ENCODE assay signal across 8 cellular contexts in the genomic region with DNA sequence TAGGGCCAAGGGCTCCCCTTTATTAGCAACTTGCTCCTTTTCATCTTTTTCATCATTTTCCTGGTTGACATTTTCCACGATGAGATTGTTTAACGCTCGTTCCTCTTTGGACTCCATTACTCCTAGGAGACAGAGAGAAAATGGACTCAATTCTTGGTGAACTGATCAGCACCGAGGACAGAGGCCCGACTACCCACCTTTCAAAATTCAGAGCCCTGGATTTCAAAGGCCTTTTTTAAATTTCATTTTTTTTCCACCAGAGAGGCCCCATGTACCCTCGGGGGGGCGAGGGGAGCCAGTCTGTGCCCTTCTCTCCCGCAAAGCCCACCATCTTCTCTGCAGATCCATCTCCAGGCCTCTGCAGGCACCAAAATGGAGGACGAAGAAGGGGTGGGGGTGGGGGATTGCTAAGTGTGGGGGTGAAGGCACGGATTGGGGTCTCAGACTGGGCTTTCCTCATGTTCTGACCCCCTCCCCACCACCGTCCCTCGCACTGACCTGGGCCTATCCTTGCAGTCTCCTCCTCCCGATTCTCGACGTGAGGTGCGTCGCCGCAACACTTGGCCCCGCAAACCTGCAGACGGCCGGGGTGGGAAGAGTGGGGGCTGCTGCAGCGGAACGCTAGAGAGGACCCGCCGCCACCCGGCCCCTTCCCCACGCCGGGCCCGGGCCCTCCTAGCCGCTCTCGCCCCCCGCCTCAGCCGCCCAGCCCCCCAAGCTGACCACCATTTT. TPM values are rescaled to one million over a fixed set of nuclear protein-coding genes. Genes with fewer than 3 reads are reported as not detected.
A peak's percentile ranks its signal among the peaks of the same experiment; 100 is the strongest.
DNase-seq lines count a peak whose midpoint lies in the region; ATAC-seq and TF ChIP-seq lines count a peak whose summit lies in the region.

No MANE protein-coding gene starts in this region.

- H3K36me3 Mint-ChIP-seq in activated T-cell treated with anti-CD3 and anti-CD28 coated beads, Interleukin-2, amount 50 U/mL, for 72 hours (ENCODE audit: insufficient read depth in 2 of 2) = peaks cover 0 to 3% of the 10 kb centered on the region in 2 donors
- peaks cover 8% of the 10 kb centered on the region for H3K36me3 Mint-ChIP-seq in activated naive CD8-positive, alpha-beta T cell treated with anti-CD3 and anti-CD28 coated beads for 36 hours

- H3K4me3 ChIP-seq in thoracic aorta = peak overlapping the region; percentile 68

- peaks cover 0 to 5% of the 10 kb centered on the region in 2 donors for H3K9me3 Mint-ChIP-seq in activated T-cell treated with anti-CD3 and anti-CD28 coated beads, Interleukin-2, amount 50 U/mL, for 72 hours
- no peaks in the 10 kb centered on the region for H3K9me3 Mint-ChIP-seq in activated naive CD8-positive, alpha-beta T cell treated with anti-CD3 and anti-CD28 coated beads for 36 hours

- TF ChIP-seq CTCF in thoracic aorta (IDR thresholded peaks at IDR 0.05) = no peak

- no peak overlapping the region for H3K27ac Mint-ChIP-seq in activated T-cell treated with anti-CD3 and anti-CD28 coated beads, Interleukin-2, amount 50 U/mL, for 72 hours
- no peak overlapping the region for H3K27ac Mint-ChIP-seq in activated naive CD8-positive, alpha-beta T cell treated with anti-CD3 and anti-CD28 coated beads for 36 hours

- intact Hi-C loops in left colon (cut with DNase I, micrococcal nuclease) = no loop called here

- H3K27me3 ChIP-seq in thoracic aorta (replicated peaks; ENCODE audit: insufficient read depth) = no peaks in the 10 kb centered on the region

- H3K4me1 ChIP-seq in thoracic aorta (ENCODE audit: control insufficient read depth in 1 of 2, low read depth in 2 of 2) = peaks cover 0 to 6% of the 10 kb centered on the region in 2 donors

- no peak for DNase-seq in activated T-cell treated with anti-CD3 and anti-CD28 coated beads, Interleukin-2, amount 50 U/mL, for 72 hours
- DNase-seq in activated T-cell treated with anti-CD3 and anti-CD28 coated beads, Interleukin-2, amount 50 U/mL, for 1 hour = no peak
- peak; percentile 3 for DNase-seq in activated naive CD8-positive, alpha-beta T cell treated with anti-CD3 and anti-CD28 coated beads for 36 hours
- no peak for DNase-seq in left colon
- DNase-seq in thoracic aorta (ENCODE audit: low spot score) = no peak
- DNase-seq in NCI-H510A (lab: John Stamatoyannopoulos, UW) = no peak
- DNase-seq in RPMI8226 = no peak
- no peak for DNase-seq in activated effector memory CD4-positive, alpha-beta T cell treated with anti-CD3 and anti-CD28 coated beads, Interleukin-2, amount 50 U/mL, for 16 hours

- no peak overlapping the region for H3K27ac ChIP-seq in thoracic aorta

- H3K4me1 Mint-ChIP-seq in activated T-cell treated with anti-CD3 and anti-CD28 coated beads, Interleukin-2, amount 50 U/mL, for 72 hours (ENCODE audit: low read depth) = no peaks in the 10 kb centered on the region
- H3K4me1 Mint-ChIP-seq in activated naive CD8-positive, alpha-beta T cell treated with anti-CD3 and anti-CD28 coated beads for 36 hours = peaks cover 2% of the 10 kb centered on the region

- H3K27me3 Mint-ChIP-seq in activated T-cell treated with anti-CD3 and anti-CD28 coated beads, Interleukin-2, amount 50 U/mL, for 72 hours (ENCODE audit: low read depth) = peaks cover 21% of the 10 kb centered on the region
- no peaks in the 10 kb centered on the region for H3K27me3 Mint-ChIP-seq in activated naive CD8-positive, alpha-beta T cell treated with anti-CD3 and anti-CD28 coated beads for 36 hours

- H3K9me3 ChIP-seq in thoracic aorta = no peaks in the 10 kb centered on the region

- H3K4me3 Mint-ChIP-seq in activated T-cell treated with anti-CD3 and anti-CD28 coated beads, Interleukin-2, amount 50 U/mL, for 72 hours = peak overlapping the region; percentile 65 to 80
- peak overlapping the region; percentile 78 for H3K4me3 Mint-ChIP-seq in activated naive CD8-positive, alpha-beta T cell treated with anti-CD3 and anti-CD28 coated beads for 36 hours

- peak; percentile 18 to 22 for ATAC-seq in activated T-cell treated with anti-CD3 and anti-CD28 coated beads, Interleukin-2, amount 50 U/mL, for 72 hours (replicated peaks in 1 of 2)
- ATAC-seq in left colon (peak; percentile 16), thoracic aorta (ENCODE audit: insufficient number of reproducible peaks, low FRiP score, low read depth) (no peak)

- H3K36me3 ChIP-seq in thoracic aorta = no peaks in the 10 kb centered on the region

RNA-seq across cellular contexts. Expression of a gene that starts 0.8 kb away (rescaled TPM):
- 10 to 100 TPM; 36.7 to 45.6 TPM for total RNA-seq in activated T-cell treated with anti-CD3 and anti-CD28 coated beads, Interleukin-2, amount 50 U/mL, for 72 hours
- 10 to 100 TPM; 17.6 to 18.1 TPM for total RNA-seq in activated naive CD8-positive, alpha-beta T cell treated with anti-CD3 and anti-CD28 coated beads for 36 hours
- total RNA-seq in left colon (1 to 10 TPM; 5.1 to 7.8 TPM), thoracic aorta (1 to 10 TPM in 1 of 2 donors, not detected in 1; 5.9 TPM)

RNA-seq across cellular contexts. Expression of a gene that starts 20.0 kb away (rescaled TPM):
- not detected for total RNA-seq in activated T-cell treated with anti-CD3 and anti-CD28 coated beads, Interleukin-2, amount 50 U/mL, for 72 hours
- not detected for total RNA-seq in activated naive CD8-positive, alpha-beta T cell treated with anti-CD3 and anti-CD28 coated beads for 36 hours
- total RNA-seq in left colon (1 to 10 TPM; 1.3 to 4.8 TPM), thoracic aorta (10 to 100 TPM in 1 of 2 donors, 1 to 10 TPM in 1; 2.8 to 12.2 TPM)

RNA-seq across cellular contexts. Expression of a gene that starts 33.5 kb away (rescaled TPM):
- total RNA-seq in activated T-cell treated with anti-CD3 and anti-CD28 coated beads, Interleukin-2, amount 50 U/mL, for 72 hours = not detected
- total RNA-seq in activated naive CD8-positive, alpha-beta T cell treated with anti-CD3 and anti-CD28 coated beads for 36 hours = not detected
- total RNA-seq in left colon (not detected), thoracic aorta (1 to 10 TPM in 1 of 2 donors, not detected in 1; 1.2 TPM)

RNA-seq across cellular contexts. Expression of a gene that starts 46.3 kb away (rescaled TPM):
- total RNA-seq in activated T-cell treated with anti-CD3 and anti-CD28 coated beads, Interleukin-2, amount 50 U/mL, for 72 hours = 1 to 10 TPM; 1.6 to 3.5 TPM
- 10 to 100 TPM in 1 of 2 experiments, 1 to 10 TPM in 1; 9.6 to 10.4 TPM for total RNA-seq in activated naive CD8-positive, alpha-beta T cell treated with anti-CD3 and anti-CD28 coated beads for 36 hours
- total RNA-seq in left colon (10 to 100 TPM; 25.6 to 28.4 TPM), thoracic aorta (100 to 1,000 TPM in 1 of 2 donors, 10 to 100 TPM in 1; 70.4 to 118 TPM)

RNA-seq across cellular contexts. Expression of a gene that starts 55.1 kb away (rescaled TPM):
- total RNA-seq in activated T-cell treated with anti-CD3 and anti-CD28 coated beads, Interleukin-2, amount 50 U/mL, for 72 hours = 10 to 100 TPM; 30.9 to 31.9 TPM
- 10 to 100 TPM; 37.2 to 38.1 TPM for total RNA-seq in activated naive CD8-positive, alpha-beta T cell treated with anti-CD3 and anti-CD28 coated beads for 36 hours
- 10 to 100 TPM; 29.2 to 36.4 TPM for total RNA-seq in left colon
- 10 to 100 TPM; 58.4 to 59.4 TPM for total RNA-seq in thoracic aorta
